ENCODE assay signal across 16 cellular contexts in the genomic region with DNA sequence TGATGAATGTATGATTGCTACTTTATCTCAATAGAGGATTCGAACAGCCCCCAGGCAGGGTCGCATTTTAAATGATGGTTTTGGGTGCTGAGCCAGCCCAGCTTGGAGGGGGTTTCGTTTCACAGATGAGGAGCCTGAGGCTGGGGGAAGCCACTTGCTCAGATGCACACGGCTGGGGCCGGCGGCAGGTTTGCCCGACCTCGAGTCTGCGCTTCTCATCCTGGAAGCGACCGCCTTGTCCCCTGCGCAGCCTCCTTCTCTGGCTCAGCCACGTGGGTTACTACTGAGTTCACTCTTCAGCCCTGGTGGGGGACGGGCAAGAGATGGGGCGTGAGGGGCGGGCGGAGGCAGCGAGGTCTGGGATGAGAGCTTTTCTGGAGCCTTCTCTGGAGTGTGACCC. TPM values are rescaled to one million over a fixed set of nuclear protein-coding genes. Genes with fewer than 3 reads are reported as not detected.
DNase-seq lines count a peak whose midpoint lies in the region; ATAC-seq, FAIRE-seq and TF ChIP-seq lines count a peak whose summit lies in the region.
"Had no signal": no experiment of that assay in that cellular context is flagged by ENCODE, and none has a peak within 500 bp of the region (broad histone marks: within the 10 kb centered on the region; RNA-seq: fewer than 3 reads in every experiment).

No MANE protein-coding gene starts in this region.

- TF ChIP-seq POLR2A in HCT116 (IDR thresholded peaks at IDR 0.05; ENCODE audit: borderline replicate concordance, extremely low read depth, insufficient read depth, insufficient read length) (no peak), transverse colon (IDR thresholded peaks at IDR 0.05) (no peak)

- peak overlapping the region in 1 of 2 experiments; percentile 24; a peak in 1 of 4 replicates for H3K4me3 ChIP-seq in HCT116 (replicated peaks in 1 of 2; ENCODE audit: low read depth in 1 of 2, low read length in 2 of 2)
- H3K4me3 ChIP-seq in kidney (ENCODE audit: low read length in 2 of 2), result no peak overlapping the region
- no peak overlapping the region for H3K4me3 ChIP-seq in transverse colon

- peaks cover 77 to 100% of the 10 kb centered on the region in 2 experiments for H3K4me1 ChIP-seq in HCT116 (ENCODE audit: control insufficient read depth in 1 of 2, insufficient read depth in 2 of 2, low read length in 2 of 2)
- no peaks in the 10 kb centered on the region for H3K4me1 ChIP-seq in kidney (ENCODE audit: control insufficient read depth in 1 of 2, insufficient read depth in 1 of 2, low read depth in 1 of 2, low read length in 2 of 2)
- peaks cover 0 to 6% (median 0%) of the 10 kb centered on the region in 4 donors for H3K4me1 ChIP-seq in transverse colon

- intact Hi-C loops in Right ventricle myocardium inferior (cut with DNase I) (no loop called here), left cardiac atrium (cut with DNase I) (no loop called here), HCT116 (cut with micrococcal nuclease) (loop anchor here (2.0 kb wide), 2 partner anchors 25 to 61 kb away; a partner anchor contains a TSS), kidney (cut with DNase I) (no loop called here), transverse colon (cut with DNase I; ENCODE audit: low total_unique reads) (no loop called here)

- H3K9me3 ChIP-seq in HCT116 (ENCODE audit: control insufficient read depth in 1 of 2, insufficient read depth in 1 of 2, low read depth in 1 of 2, low read length in 2 of 2), result no peaks in the 10 kb centered on the region
- no peaks in the 10 kb centered on the region for H3K9me3 ChIP-seq in kidney (ENCODE audit: control insufficient read depth in 1 of 2, low read length in 2 of 2)
- H3K9me3 ChIP-seq in transverse colon, result no peaks in the 10 kb centered on the region

- in situ Hi-C loops in transverse colon (cut with MboI; ENCODE audit: low pct_ligation_motif_present in 1 of 4, low pct_unique_long_range_greater_than_20kb in 1 of 4, low sequenced_read_pairs in 3 of 4), result no loop called here

- H4K20me1 ChIP-seq in HCT116 (ENCODE audit: insufficient read depth), result peaks cover 3% of the 10 kb centered on the region; the same call in 1 of the 2 replicates

- WGBS in transverse colon (ENCODE audit: low coverage in 1 of 2), 2 donors, result 84% methylated on average over 14 of the region's 18 CpGs; no CpG with 5 or more reads in 1 of the 2 donors

- POLR2A ChIA-PET in HCT116 (lab: Charles Lee), result interaction anchor here (0.7 to 2.4 kb wide), 10 partner anchors 13 to 110 kb away, joined by 3 to 14 read pairs (median 6); a partner anchor contains a TSS

- no peaks in the 10 kb centered on the region for H3K9me2 ChIP-seq in HCT116 (ENCODE audit: insufficient read depth)

- no peak overlapping the region for H2AFZ ChIP-seq in HCT116 (ENCODE audit: low read depth, low read length, poor library complexity, severe bottlenecking)

- peak overlapping the region; percentile 100 for H3K27ac ChIP-seq in HCT116 (ENCODE audit: low read depth, low read length)
- no peak overlapping the region for H3K27ac ChIP-seq in kidney (ENCODE audit: low read depth in 2 of 2, low read length in 2 of 2)
- H3K27ac ChIP-seq in transverse colon, result no peak overlapping the region

- peaks cover 99% of the 10 kb centered on the region for H3K79me2 ChIP-seq in HCT116 (ENCODE audit: insufficient read depth, low read length)

- DNase-seq in Right ventricle myocardium inferior (ENCODE audit: missing footprints) (peak; percentile 14), left cardiac atrium (no peak), HCT116 (ENCODE audit: low read depth, low spot score) (no peak), kidney (peak; percentile 57), transverse colon (peak; percentile 4), activated T-cell treated with anti-CD3 and anti-CD28 coated beads for 4 hours (no peak), CD1c-positive myeloid dendritic cell (ENCODE audit: extremely low spot score) (no peak)
- DNase-seq: ACHN, DMS 273 treated with DMSO at 0.1 percent for 48 hours, GOT3, KG1, NCI-H1105, NCI-H187, NCI-H748 treated with DMSO at 0.1 percent for 48 hours, PC-3, SHP77 treated with DMSO at 0.1 percent for 48 hours had no signal

- no peaks in the 10 kb centered on the region for H3K27me3 ChIP-seq in HCT116 (ENCODE audit: insufficient read depth, low read length)
- peaks cover 10% of the 10 kb centered on the region for H3K27me3 ChIP-seq in transverse colon

- no peak for TF ChIP-seq RAD21 in HCT116 (IDR thresholded peaks at IDR 0.05; ENCODE audit: low read depth)

- ATAC-seq in Right ventricle myocardium inferior (no peak), left cardiac atrium (no peak), HCT116 (no peak)
- ATAC-seq: PC-3 had no signal

- peaks cover 0 to 53% of the 10 kb centered on the region in 2 experiments; a peak in 2 of 4 replicates for H3K36me3 ChIP-seq in HCT116 (ENCODE audit: control insufficient read depth in 1 of 2, insufficient read depth in 2 of 2, low read length in 2 of 2)
- H3K36me3 ChIP-seq in kidney (ENCODE audit: control insufficient read depth in 1 of 2, insufficient read depth in 2 of 2, low read length in 2 of 2), result no peaks in the 10 kb centered on the region
- H3K36me3 ChIP-seq in transverse colon, result no peaks in the 10 kb centered on the region

- TF ChIP-seq CTCF in HCT116 (IDR thresholded peaks at IDR 0.05 in 2 of 3, conservative IDR thresholded peaks at IDR 0.05 in 1 of 3; ENCODE audit: borderline replicate concordance in 1 of 3, insufficient read depth in 1 of 3, low read depth in 2 of 3, low read length in 2 of 3), result no peak
- TF ChIP-seq CTCF in kidney (IDR thresholded peaks at IDR 0.05; ENCODE audit: borderline replicate concordance, extremely low read depth, insufficient read depth), result no peak
- TF ChIP-seq CTCF in transverse colon (IDR thresholded peaks at IDR 0.05), result no peak

- no peak for TF ChIP-seq EP300 in transverse colon (IDR thresholded peaks at IDR 0.05; ENCODE audit: low read depth)

- H3K9ac ChIP-seq in HCT116 (ENCODE audit: low read length) (peak overlapping the region; percentile 77), kidney (ENCODE audit: low read length in 2 of 2) (no peak overlapping the region)

- peak overlapping the region; percentile 77 for H3K4me2 ChIP-seq in HCT116 (ENCODE audit: low read length)

- RAD21 ChIA-PET in HCT116 (lab: Charles Lee; ENCODE audit: low non-redundant PET in 1 of 2, low total read pairs in 2 of 2, uncharacterized antibody in 2 of 2, unreplicated experiment in 2 of 2), result interaction anchor here in 1 of 2 experiments (1.0 kb wide), 1 partner anchor 30 kb away, joined by 3 read pairs; no protein-coding TSS in a partner anchor

- FAIRE-seq in kidney (lab: Jason Lieb, UNC), result no peak

- no TSS peak for BruUV-seq in HCT116 (replicated peaks; lab: Mats Ljungman, UMichigan)

- CTCF ChIA-PET in HCT116 (lab: Charles Lee), result no interaction called here

TF ChIP-seq in HCT116, 20 proteins besides CTCF, POLR2A, EP300 and RAD21:
- TF ChIP-seq SIN3A (IDR thresholded peaks at IDR 0.05; ENCODE audit: low read depth) (no peak), POLR2AphosphoS5 (IDR thresholded peaks at IDR 0.05; ENCODE audit: low read depth, low read length) (peak; percentile 27; the same call in 1 of the 2 replicates), EGR1 (IDR thresholded peaks at IDR 0.05; ENCODE audit: low read depth) (no peak), EZH2phosphoT487 (IDR thresholded peaks at IDR 0.05; ENCODE audit: borderline replicate concordance) (no peak), SRF (IDR thresholded peaks at IDR 0.05; ENCODE audit: low read depth) (no peak), JUND (IDR thresholded peaks at IDR 0.05) (no peak)
- TF ChIP-seq, protein P1, sequence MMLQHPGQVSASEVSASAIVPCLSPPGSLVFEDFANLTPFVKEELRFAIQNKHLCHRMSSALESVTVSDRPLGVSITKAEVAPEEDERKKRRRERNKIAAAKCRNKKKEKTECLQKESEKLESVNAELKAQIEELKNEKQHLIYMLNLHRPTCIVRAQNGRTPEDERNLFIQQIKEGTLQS (IDR thresholded peaks at IDR 0.05), result no peak

RNA-seq across cellular contexts. Expression of a gene that starts 25.3 kb away (rescaled TPM):
- total RNA-seq in Right ventricle myocardium inferior (not detected), left cardiac atrium (not detected), HCT116 (2021; ENCODE audit: unreplicated experiment) (187 TPM), kidney (0.09 TPM), transverse colon (10 to 100 TPM in 1 of 4 donors, 1 to 10 TPM in 3; 1.5 to 23.9 (median 4.7) TPM)
- polyA plus RNA-seq in HCT116 (2012), result 139 and 172 TPM in 2 replicates
- not detected for polyA plus RNA-seq in kidney (ENCODE audit: insufficient read depth, low read depth, low replicate concordance)

Comparison
In these comparisons a context has a peak if more than half of its experiments do, and no peak if none do; other contexts are left out.
1. DNase-seq: peak in Right ventricle myocardium inferior (single experiment), kidney (single experiment) and transverse colon (single experiment); none in left cardiac atrium (single experiment), HCT116 (single experiment), activated T-cell treated with anti-CD3 and anti-CD28 coated beads for 4 hours (single experiment) and CD1c-positive myeloid dendritic cell (single experiment).